ENCODE assay signal across 9 cellular contexts in genomic region chr4:128861856-128862518, GRCh38. TPM values are rescaled to one million over a fixed set of nuclear protein-coding genes. Genes with fewer than 3 reads are reported as not detected.
A peak's percentile ranks its signal among the peaks of the same experiment; 100 is the strongest.
DNase-seq lines count a peak whose midpoint lies in the region; ATAC-seq, FAIRE-seq and TF ChIP-seq lines count a peak whose summit lies in the region.
"Had no signal": no experiment of that assay in that cellular context is flagged by ENCODE, and none has a peak within 500 bp of the region (broad histone marks: within the 10 kb centered on the region; RNA-seq: fewer than 3 reads in every experiment).

No MANE protein-coding gene starts in this region.

- RAD21 ChIA-PET in GM12878 (lab: Charles Lee; ENCODE audit: unreplicated experiment) = interaction anchor here (0.7 to 2.9 kb wide), 17 partner anchors 7 to 573 kb away, joined by 3 to 35 read pairs (median 5); partner anchors contain the start of genes JADE1 and SCLT1

- no peak for TF ChIP-seq POLR2A in GM12878 (IDR thresholded peaks at IDR 0.05; ENCODE audit: low read depth, low read length)

- no peaks in the 10 kb centered on the region for H4K20me1 ChIP-seq in GM12878 (ENCODE audit: control insufficient read depth, insufficient read depth)

- TF ChIP-seq CTCF in GM10266 (IDR thresholded peaks at IDR 0.05; ENCODE audit: control insufficient read depth, insufficient read depth, low read depth, missing control alignments) (no peak), GM12878 (IDR thresholded peaks at IDR 0.05 in 2 of 3, conservative IDR thresholded peaks at IDR 0.05 in 1 of 3; ENCODE audit: control insufficient read depth in 2 of 3, extremely low read depth in 1 of 3, insufficient read depth in 1 of 3, low read depth in 3 of 3, low read length in 3 of 3) (no peak)

- H3K27me3 ChIP-seq in GM12878 (replicated peaks in 1 of 2; ENCODE audit: control insufficient read depth in 2 of 2, insufficient read depth in 2 of 2, low read length in 1 of 2) = no peaks in the 10 kb centered on the region

- peaks cover 4% of the 10 kb centered on the region for H3K79me2 ChIP-seq in GM12878 (ENCODE audit: control insufficient read depth, insufficient read depth, low read length)

- 57% methylated on average over 13 of the region's 13 CpGs for WGBS in GM12878 (ENCODE audit: insufficient coverage, insufficient replicate concordance, low lambda C conversion rate, missing lambda C conversion rate)

- H3K4me1 ChIP-seq in GM12878 (ENCODE audit: control insufficient read depth, insufficient read depth, low read length) = peaks cover 36% of the 10 kb centered on the region

- H3K27ac ChIP-seq in GM12878 (ENCODE audit: control insufficient read depth, insufficient read depth) = peak overlapping the region; percentile 84

- no peak for TF ChIP-seq RAD21 in GM12878 (IDR thresholded peaks at IDR 0.05; ENCODE audit: insufficient read depth, low read depth, low read length)

- no peak for TF ChIP-seq EP300 in GM12878 (IDR thresholded peaks at IDR 0.05; ENCODE audit: borderline replicate concordance in 1 of 2, control insufficient read depth in 1 of 2, low read depth in 2 of 2, low read length in 2 of 2)

- H3K4me3 ChIP-seq in GM12878 = no peak overlapping the region

- BruUV-seq in GM12878 (replicated peaks; lab: Mats Ljungman, UMichigan) = no TSS peak

- FAIRE-seq in GM12878 (lab: Jason Lieb, UNC) = no peak

- DNase-seq in GM10266 (ENCODE audit: extremely low spot score) (peak; percentile 8), GM12878 (ENCODE audit: low read depth, low spot score) (no peak), cortex of kidney (lab: John Stamatoyannopoulos, UW) (no peak), ecto neural progenitor cell (ENCODE audit: low spot score) (no peak), NCI-H1417 (lab: John Stamatoyannopoulos, UW) (no peak)
- no peak for DNase-seq in activated CD4-positive, CD25-positive, alpha-beta regulatory T cell (lab: John Stamatoyannopoulos, UW)
- DNase-seq: NCI-H1048 had no signal

- H3K9ac ChIP-seq in GM12878 (ENCODE audit: control insufficient read depth, insufficient read depth, low read length) = no peak overlapping the region; the same call in 1 of the 2 replicates

- SMC1A ChIA-PET in GM12878 (lab: Charles Lee; ENCODE audit: uncharacterized antibody, unreplicated experiment) = interaction anchor here (0.6 to 4.4 kb wide), 22 partner anchors 8 to 670 kb away, joined by 3 to 33 read pairs (median 4); no protein-coding TSS in a partner anchor

- ATAC-seq in GM19463 (IDR thresholded peaks at IDR 0.05; ENCODE audit: unreplicated experiment) = peak; percentile 16
- peak; percentile 25 for ATAC-seq in HG03342 (IDR thresholded peaks at IDR 0.05; ENCODE audit: unreplicated experiment)
- peak; percentile 10 for ATAC-seq in GM12878

- in situ Hi-C loops in GM12878 (cut with MboI) = loop anchor here (5.0 kb wide), 2 partner anchors 295 to 670 kb away; no protein-coding TSS in a partner anchor

- CTCF ChIA-PET in GM12878 (lab: Yijun Ruan, JAX) = interaction anchor here (0.6 to 2.7 kb wide), 19 partner anchors 12 to 670 kb away, joined by 3 to 33 read pairs (median 7); partner anchors contain the start of gene SCLT1

- intact Hi-C loops in GM12878 (cut with micrococcal nuclease; ENCODE audit: unreplicated experiment) = no loop called here

- no peaks in the 10 kb centered on the region for H3K9me3 ChIP-seq in GM12878 (replicated peaks; ENCODE audit: control insufficient read depth, insufficient read depth, low read length)

- POLR2A ChIA-PET in GM12878 (lab: Charles Lee) = interaction anchor here (0.6 to 2.3 kb wide), 7 partner anchors 13 to 337 kb away, joined by 3 to 18 read pairs (median 4); no protein-coding TSS in a partner anchor

- H3K4me2 ChIP-seq in GM12878 (ENCODE audit: control insufficient read depth, insufficient read depth) = peak overlapping the region; percentile 42

- H2AFZ ChIP-seq in GM12878 (ENCODE audit: control insufficient read depth, low read depth, low read length) = no peak overlapping the region

- H3K36me3 ChIP-seq in GM12878 (ENCODE audit: control insufficient read depth in 2 of 2, insufficient read depth in 2 of 2, low read length in 1 of 2) = peaks cover 29 to 39% of the 10 kb centered on the region in 2 experiments

TF ChIP-seq in GM12878, 131 proteins besides CTCF, POLR2A, EP300 and RAD21:
- no peak for TF ChIP-seq POLR2AphosphoS5 (IDR thresholded peaks at IDR 0.05; ENCODE audit: low read length)
- TF ChIP-seq SUPT20H (IDR thresholded peaks at IDR 0.05; ENCODE audit: borderline replicate concordance, control insufficient read depth, low read depth, low read length) = no peak
- TF ChIP-seq, protein P1, sequence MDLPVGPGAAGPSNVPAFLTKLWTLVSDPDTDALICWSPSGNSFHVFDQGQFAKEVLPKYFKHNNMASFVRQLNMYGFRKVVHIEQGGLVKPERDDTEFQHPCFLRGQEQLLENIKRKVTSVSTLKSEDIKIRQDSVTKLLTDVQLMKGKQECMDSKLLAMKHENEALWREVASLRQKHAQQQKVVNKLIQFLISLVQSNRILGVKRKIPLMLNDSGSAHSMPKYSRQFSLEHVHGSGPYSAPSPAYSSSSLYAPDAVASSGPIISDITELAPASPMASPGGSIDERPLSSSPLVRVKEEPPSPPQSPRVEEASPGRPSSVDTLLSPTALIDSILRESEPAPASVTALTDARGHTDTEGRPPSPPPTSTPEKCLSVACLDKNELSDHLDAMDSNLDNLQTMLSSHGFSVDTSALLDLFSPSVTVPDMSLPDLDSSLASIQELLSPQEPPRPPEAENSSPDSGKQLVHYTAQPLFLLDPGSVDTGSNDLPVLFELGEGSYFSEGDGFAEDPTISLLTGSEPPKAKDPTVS (IDR thresholded peaks at IDR 0.05; ENCODE audit: low read depth, low read length) = no peak
- no peak for TF ChIP-seq ZNF24 (IDR thresholded peaks at IDR 0.05)
- TF ChIP-seq PAX5 (IDR thresholded peaks at IDR 0.05; ENCODE audit: borderline replicate concordance, low read depth, low read length) = no peak
- TF ChIP-seq SMARCA5 (IDR thresholded peaks at IDR 0.05) = no peak
- TF ChIP-seq RUNX3 (IDR thresholded peaks at IDR 0.05; ENCODE audit: low read length) = peak; percentile 68
- TF ChIP-seq, protein P2, sequence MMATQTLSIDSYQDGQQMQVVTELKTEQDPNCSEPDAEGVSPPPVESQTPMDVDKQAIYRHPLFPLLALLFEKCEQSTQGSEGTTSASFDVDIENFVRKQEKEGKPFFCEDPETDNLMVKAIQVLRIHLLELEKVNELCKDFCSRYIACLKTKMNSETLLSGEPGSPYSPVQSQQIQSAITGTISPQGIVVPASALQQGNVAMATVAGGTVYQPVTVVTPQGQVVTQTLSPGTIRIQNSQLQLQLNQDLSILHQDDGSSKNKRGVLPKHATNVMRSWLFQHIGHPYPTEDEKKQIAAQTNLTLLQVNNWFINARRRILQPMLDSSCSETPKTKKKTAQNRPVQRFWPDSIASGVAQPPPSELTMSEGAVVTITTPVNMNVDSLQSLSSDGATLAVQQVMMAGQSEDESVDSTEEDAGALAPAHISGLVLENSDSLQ (IDR thresholded peaks at IDR 0.05) = peak; percentile 30; the same call in 1 of the 2 replicates
- no peak for TF ChIP-seq ZBTB4 (CRISPR knock-in tag; IDR thresholded peaks at IDR 0.05)
- TF ChIP-seq CREB1 (IDR thresholded peaks at IDR 0.05; ENCODE audit: low read depth) = no peak
- no peak for TF ChIP-seq MEF2A (IDR thresholded peaks at IDR 0.05; ENCODE audit: insufficient read depth, low read depth, low read length)
- TF ChIP-seq ZNF217 (IDR thresholded peaks at IDR 0.05) = no peak
- TF ChIP-seq CHD2 (IDR thresholded peaks at IDR 0.05; ENCODE audit: borderline replicate concordance, low read depth, low read length) = no peak
- TF ChIP-seq EGR1 (IDR thresholded peaks at IDR 0.05; ENCODE audit: borderline replicate concordance in 1 of 2, low read depth in 2 of 2, low read length in 2 of 2) = no peak

RNA-seq across cellular contexts. Expression of gene JADE1, which starts 52.5 kb away (rescaled TPM):
- total RNA-seq in GM12878 (2013; cell fraction: nucleolus; rRNA removed) = 38.3 and 39.7 TPM in 2 replicates
- total RNA-seq in GM12878 (2014; rRNA removed) = 16.5 TPM in 2 replicates
- 17.2 and 17.8 TPM in 2 replicates for total RNA-seq in GM12878 (2014; rRNA removed; fragmentation: Illumina TruSeq; extraction: Trizol)
- total RNA-seq in GM12878 (2021) = 22.4 and 27.2 TPM in 2 replicates
- polyA plus RNA-seq in GM12878 (2011; ENCODE audit: low read depth) = 9.6 TPM
- polyA plus RNA-seq in GM12878 (2011; rRNA removed) = 15.0 and 15.2 TPM in 2 replicates
- polyA plus RNA-seq in GM12878 (2011; cell fraction: cytosol; rRNA removed) = 11.4 and 12.2 TPM in 2 replicates
- 20.8 and 25.7 TPM in 2 replicates for polyA plus RNA-seq in GM12878 (2011; cell fraction: nucleus; rRNA removed)
- polyA plus RNA-seq in GM12878 (2012) = 12.5 and 13.0 TPM in 2 replicates
- polyA plus RNA-seq in GM12878 (2014; fragmentation: Illumina TruSeq; extraction: Trizol) = 14.4 and 17.9 TPM in 2 replicates
- polyA plus RNA-seq in GM12878 (2014; fragmentation: Nextera tagmentation; extraction: Ambion mirVana) = 1 to 10 TPM; 5.9 to 6.3 TPM
- 11.8 and 13.6 TPM in 2 replicates for polyA plus RNA-seq in GM12878 (2014; rRNA removed)
- 10 to 100 TPM; 18.6 to 19.4 TPM for polyA plus RNA-seq in GM12878 (2016; fragmentation: Nextera tagmentation; extraction: Ambion mirVana)
- 25.3 and 25.9 TPM in 2 replicates for polyA minus RNA-seq in GM12878 (2011; rRNA and poly(A)+ RNA removed)
- polyA minus RNA-seq in GM12878 (2011; cell fraction: cytosol; rRNA and poly(A)+ RNA removed) = 9.2 and 10.0 TPM in 2 replicates
- polyA minus RNA-seq in GM12878 (2011; cell fraction: nucleus; rRNA and poly(A)+ RNA removed) = 11.4 and 23.8 TPM in 2 replicates
